Comparison of ENCODE assay signal across 9 cellular contexts in genomic region chr11:31813961-31814868, GRCh38. TPM values are rescaled to one million over a fixed set of nuclear protein-coding genes. Genes with fewer than 3 reads are reported as not detected.
A peak's percentile ranks its signal among the peaks of the same experiment; 100 is the strongest.
DNase-seq lines count a peak whose midpoint lies in the region; ATAC-seq and TF ChIP-seq lines count a peak whose summit lies in the region.
"Had no signal": no experiment of that assay in that cellular context is flagged by ENCODE, and none has a peak within 500 bp of the region (broad histone marks: within the 10 kb centered on the region; RNA-seq: fewer than 3 reads in every experiment).

No MANE protein-coding gene starts in this region.

- intact Hi-C loops in CD4-positive, alpha-beta T cell (cut with DNase I, micrococcal nuclease): no loop called here

- POLR2A ChIA-PET in CD4-positive, alpha-beta T cell (lab: Charles Lee): no interaction called here

- no peak for ATAC-seq in CD4-positive, alpha-beta T cell (ENCODE audit: poor library complexity)
- ATAC-seq in natural killer cell treated with Interleukin-12 subunit alpha and Interleukin-12 subunit beta and Interleukin-15 and Interleukin-18, amount 100 ng/mL, for 72 hours: no peak
- ATAC-seq in GM19463 (IDR thresholded peaks at IDR 0.05; ENCODE audit: unreplicated experiment): no peak

- H3K4me3 Mint-ChIP-seq in CD4-positive, alpha-beta T cell: peak overlapping the region; percentile 66
- peak overlapping the region; percentile 44 for H3K4me3 Mint-ChIP-seq in natural killer cell treated with Interleukin-12 subunit alpha and Interleukin-12 subunit beta and Interleukin-15 and Interleukin-18, amount 100 ng/mL, for 72 hours

- CTCF ChIA-PET in CD4-positive, alpha-beta T cell (lab: Charles Lee): no interaction called here

- no peaks in the 10 kb centered on the region for H3K36me3 Mint-ChIP-seq in CD4-positive, alpha-beta T cell (ENCODE audit: low read depth)
- H3K36me3 Mint-ChIP-seq in natural killer cell treated with Interleukin-12 subunit alpha and Interleukin-12 subunit beta and Interleukin-15 and Interleukin-18, amount 100 ng/mL, for 72 hours: peaks cover 11% of the 10 kb centered on the region

- H3K9ac ChIP-seq in HUES48 (ENCODE audit: low read depth, low read length): no peak overlapping the region

- no peaks in the 10 kb centered on the region for H3K36me3 ChIP-seq in HUES48 (ENCODE audit: control insufficient read depth, insufficient read depth, low read length)

- no peaks in the 10 kb centered on the region for H3K9me3 ChIP-seq in CD4-positive, alpha-beta T cell (ENCODE audit: control insufficient read depth, low read length)
- no peaks in the 10 kb centered on the region for H3K9me3 ChIP-seq in HUES48 (ENCODE audit: control insufficient read depth, insufficient read depth, low read length)

- no peak for DNase-seq in CD4-positive, alpha-beta T cell
- no peak for DNase-seq in natural killer cell treated with Interleukin-12 subunit alpha and Interleukin-12 subunit beta and Interleukin-15 and Interleukin-18, amount 100 ng/mL, for 72 hours (ENCODE audit: low spot score)
- no peak for DNase-seq in LoVo (ENCODE audit: low spot score)
- DNase-seq in HT-29 (ENCODE audit: low spot score): no peak
- DNase-seq in iPS-NIHi11 (ENCODE audit: low spot score): no peak
- DNase-seq: central memory CD4-positive, alpha-beta T cell had no signal

- no peak for TF ChIP-seq CTCF in CD4-positive, alpha-beta T cell (IDR thresholded peaks at IDR 0.05)

- H3K4me3 ChIP-seq in HUES48 (ENCODE audit: low read depth, low read length): peak overlapping the region; percentile 52

- no peaks in the 10 kb centered on the region for H3K9me3 Mint-ChIP-seq in CD4-positive, alpha-beta T cell
- H3K9me3 Mint-ChIP-seq in natural killer cell treated with Interleukin-12 subunit alpha and Interleukin-12 subunit beta and Interleukin-15 and Interleukin-18, amount 100 ng/mL, for 72 hours: no peaks in the 10 kb centered on the region

- peaks cover 53% of the 10 kb centered on the region for H3K4me1 Mint-ChIP-seq in CD4-positive, alpha-beta T cell (ENCODE audit: low read depth)
- H3K4me1 Mint-ChIP-seq in natural killer cell treated with Interleukin-12 subunit alpha and Interleukin-12 subunit beta and Interleukin-15 and Interleukin-18, amount 100 ng/mL, for 72 hours (ENCODE audit: low read depth in 2 of 2): peaks cover 26 to 36% of the 10 kb centered on the region in 2 donors

- no peak overlapping the region for H3K27ac ChIP-seq in CD4-positive, alpha-beta T cell (ENCODE audit: low read depth, low read length)
- H3K27ac ChIP-seq in HUES48 (ENCODE audit: low read depth, low read length): no peak overlapping the region
- H3K27ac ChIP-seq in cingulate gyrus (ENCODE audit: low read depth, low read length): peak overlapping the region; percentile 54

- H3K27ac Mint-ChIP-seq in CD4-positive, alpha-beta T cell: no peak overlapping the region
- H3K27ac Mint-ChIP-seq in natural killer cell treated with Interleukin-12 subunit alpha and Interleukin-12 subunit beta and Interleukin-15 and Interleukin-18, amount 100 ng/mL, for 72 hours: no peak overlapping the region

- H3K27me3 Mint-ChIP-seq in CD4-positive, alpha-beta T cell: peaks cover 78% of the 10 kb centered on the region
- peaks cover 47 to 58% of the 10 kb centered on the region in 2 donors for H3K27me3 Mint-ChIP-seq in natural killer cell treated with Interleukin-12 subunit alpha and Interleukin-12 subunit beta and Interleukin-15 and Interleukin-18, amount 100 ng/mL, for 72 hours

- peaks cover 96% of the 10 kb centered on the region for H3K27me3 ChIP-seq in CD4-positive, alpha-beta T cell (ENCODE audit: control insufficient read depth, insufficient read depth, low read length)
- peaks cover 99% of the 10 kb centered on the region for H3K27me3 ChIP-seq in HUES48 (ENCODE audit: control insufficient read depth, insufficient read depth, low read length)

- H3K4me1 ChIP-seq in HUES48 (ENCODE audit: control insufficient read depth, insufficient read depth, low read length): peaks cover 66% of the 10 kb centered on the region

RNA-seq across cellular contexts. Expression of gene PAX6, which starts 3.1 kb away (rescaled TPM):
- not detected for total RNA-seq in CD4-positive, alpha-beta T cell
- not detected for total RNA-seq in natural killer cell treated with Interleukin-12 subunit alpha and Interleukin-12 subunit beta and Interleukin-15 and Interleukin-18, amount 100 ng/mL, for 72 hours
- total RNA-seq in HT-29 (2014; rRNA removed; shearing (Covaris generic)): not detected in 2 replicates
